ENCODE assay signal across 8 cellular contexts in genomic region chr6:2157441-2158127, GRCh38.
DNase-seq lines count a peak whose midpoint lies in the region; ATAC-seq, FAIRE-seq and TF ChIP-seq lines count a peak whose summit lies in the region.

No MANE protein-coding gene starts in this region.

- FAIRE-seq in GM12891 (lab: Jason Lieb, UNC), result peak; percentile 76

- ATAC-seq in HG02798 (IDR thresholded peaks at IDR 0.05; ENCODE audit: poor library complexity, unreplicated experiment) (peak; percentile 55), omental fat pad (ENCODE audit: low FRiP score) (peak; percentile 78)

- DNase-seq in GM12891 (ENCODE audit: insufficient read length, low spot score) (no peak), amniotic epithelial cell (ENCODE audit: low read depth) (peak; percentile 66), omental fat pad (ENCODE audit: low spot score) (no peak), NCI-H187 treated with DMSO at 0.1 percent for 48 hours (lab: John Stamatoyannopoulos, UW) (no peak), T-helper 1 cell (no peak), hypothalamus (lab: John Stamatoyannopoulos, UW) (no peak), NCI-H1417 (lab: John Stamatoyannopoulos, UW) (no peak)

- TF ChIP-seq POLR2A in GM12891 (IDR thresholded peaks at IDR 0.05; ENCODE audit: low read depth, low read length), result no peak

- no peak for TF ChIP-seq CTCF in omental fat pad (IDR thresholded peaks at IDR 0.05)

TF ChIP-seq in GM12891, 5 proteins besides CTCF, POLR2A, EP300 and RAD21:
- TF ChIP-seq POU2F2 (IDR thresholded peaks at IDR 0.05; ENCODE audit: low read depth, low read length), result no peak
- no peak for TF ChIP-seq POLR2AphosphoS5 (IDR thresholded peaks at IDR 0.05; ENCODE audit: low read depth, low read length)
- TF ChIP-seq PAX5 (IDR thresholded peaks at IDR 0.05; ENCODE audit: insufficient read depth, low read length, severe bottlenecking), result no peak
- TF ChIP-seq TAF1 (IDR thresholded peaks at IDR 0.05; ENCODE audit: low read depth, low read length), result no peak
- TF ChIP-seq SPI1 (IDR thresholded peaks at IDR 0.05; ENCODE audit: low read depth, low read length), result peak; percentile 66
